ENCODE assay signal across 8 cellular contexts in genomic region chr6:28944412-28945006, GRCh38. TPM values are rescaled to one million over a fixed set of nuclear protein-coding genes. Genes with fewer than 3 reads are reported as not detected.
DNase-seq lines count a peak whose midpoint lies in the region; ATAC-seq and TF ChIP-seq lines count a peak whose summit lies in the region.

No MANE protein-coding gene starts in this region.

- H3K9me3 Mint-ChIP-seq in chondrocyte (ENCODE audit: low read depth) = no peaks in the 10 kb centered on the region

- ATAC-seq in activated CD4-positive, CD25-positive, alpha-beta regulatory T cell treated with anti-CD3 and anti-CD28 coated beads, Interleukin-2, amount 50 U/mL, for 24 hours = peak; percentile 21 to 36
- ATAC-seq in GM21723 (IDR thresholded peaks at IDR 0.05; ENCODE audit: unreplicated experiment) = no peak
- ATAC-seq in HG03025 (IDR thresholded peaks at IDR 0.05; ENCODE audit: low FRiP score, unreplicated experiment) = no peak

- no peaks in the 10 kb centered on the region for H3K27me3 Mint-ChIP-seq in chondrocyte (ENCODE audit: low read depth)

- DNase-seq in GM13976 (ENCODE audit: low spot score) (peak; percentile 33), NCI-H2227 (lab: John Stamatoyannopoulos, UW; ENCODE audit: unreplicated experiment) (peak; percentile 86), chondrocyte (ENCODE audit: low spot score) (no peak), kidney tubule cell (ENCODE audit: low spot score) (peak; percentile 85)
- DNase-seq in stimulated activated CD4-positive, alpha-beta T cell treated with anti-CD3 and anti-CD28 coated beads, Interleukin-1b, Interleukin-23, amount 100 ng/mL, for 24 hours (ENCODE audit: low read depth in 4 of 4, low spot score in 1 of 4) = peak; percentile 59 to 70 (median 62)

- no peak for TF ChIP-seq CTCF in GM13976 (IDR thresholded peaks at IDR 0.05; ENCODE audit: borderline replicate concordance, control extremely low read depth, extremely low read depth, insufficient read depth, missing control alignments)
- TF ChIP-seq CTCF in chondrocyte (IDR thresholded peaks at IDR 0.05) = no peak

- peaks cover 41% of the 10 kb centered on the region for H3K4me1 Mint-ChIP-seq in chondrocyte (ENCODE audit: low read depth)

- in situ Hi-C loops in GM13976 (cut with MboI; ENCODE audit: low sequenced_read_pairs, unreplicated experiment) = no loop called here

- no peaks in the 10 kb centered on the region for H3K36me3 Mint-ChIP-seq in chondrocyte (ENCODE audit: low read depth)

- H3K4me3 Mint-ChIP-seq in chondrocyte (ENCODE audit: unreplicated experiment) = peak overlapping the region; percentile 79

- peak overlapping the region; percentile 92 for H3K27ac Mint-ChIP-seq in chondrocyte (ENCODE audit: unreplicated experiment)

RNA-seq across cellular contexts. Expression of gene TRIM27, which starts 20.7 kb away (rescaled TPM):
- total RNA-seq in chondrocyte = 49.6 to 61.8 TPM (median 53.5 TPM) in 3 replicates

Comparison
In these comparisons a context has a peak if more than half of its experiments do, and no peak if none do; other contexts are left out.
1. ATAC-seq: peak in activated CD4-positive, CD25-positive, alpha-beta regulatory T cell treated with anti-CD3 and anti-CD28 coated beads, Interleukin-2, amount 50 U/mL, for 24 hours (2 of 2); none in GM21723 (single experiment) and HG03025 (single experiment).